In genomic region chr5:111706345-111706744, GRCh38 we compare ENCODE assay signal across 14 cellular contexts. TPM values are rescaled to one million over a fixed set of nuclear protein-coding genes. Genes with fewer than 3 reads are reported as not detected.
DNase-seq lines count a peak whose midpoint lies in the region; ATAC-seq and TF ChIP-seq lines count a peak whose summit lies in the region.
"Had no signal": no experiment of that assay in that cellular context is flagged by ENCODE, and none has a peak within 500 bp of the region (broad histone marks: within the 10 kb centered on the region; RNA-seq: fewer than 3 reads in every experiment).

No MANE protein-coding gene starts in this region.

- no peak overlapping the region for H3K9ac ChIP-seq in OCI-LY1 (ENCODE audit: low read length)

- H3K27me3 ChIP-seq in OCI-LY1 (ENCODE audit: insufficient read depth, low read length) = no peaks in the 10 kb centered on the region
- no peaks in the 10 kb centered on the region for H3K27me3 ChIP-seq in heart right ventricle
- H3K27me3 ChIP-seq in Caco-2 (replicated peaks; ENCODE audit: control insufficient read depth, insufficient read depth, low read length) = no peaks in the 10 kb centered on the region
- H3K27me3 ChIP-seq: SJCRH30 had no signal

- DNase-seq in heart right ventricle (no peak), neural crest cell (ENCODE audit: low read depth, low spot score) (no peak), NCI-H526 treated with DMSO at 0.1 percent for 48 hours (lab: John Stamatoyannopoulos, UW) (no peak), NCI-H2081 (lab: John Stamatoyannopoulos, UW) (no peak), Caco-2 (no peak)
- DNase-seq: DMS53, H9, KBM-7, NCI-H1048, NCI-H2107, SJCRH30 had no signal

- H3K9me2 ChIP-seq in OCI-LY1 (ENCODE audit: low read depth, low read length) = no peaks in the 10 kb centered on the region

- no peaks in the 10 kb centered on the region for H3K79me2 ChIP-seq in OCI-LY1 (ENCODE audit: insufficient read depth, low read length)

- H3F3A ChIP-seq in OCI-LY1 (ENCODE audit: insufficient read depth, low read length) = no peaks in the 10 kb centered on the region

- no peaks in the 10 kb centered on the region for H4K20me1 ChIP-seq in OCI-LY1 (ENCODE audit: insufficient read depth, low read length)

- H3K27ac Mint-ChIP-seq in neural crest cell (ENCODE audit: unreplicated experiment) = peak overlapping the region; percentile 37
- no peak overlapping the region for H3K27ac Mint-ChIP-seq in Caco-2 (ENCODE audit: unreplicated experiment)
- H3K27ac Mint-ChIP-seq: H9 had no signal

- H3K4me1 Mint-ChIP-seq in neural crest cell = no peaks in the 10 kb centered on the region
- H3K4me1 Mint-ChIP-seq in Caco-2 (ENCODE audit: low read depth, unreplicated experiment) = no peaks in the 10 kb centered on the region

- H3K36me3 ChIP-seq in HEK293 (ENCODE audit: control insufficient read depth in 2 of 2, insufficient read depth in 1 of 2, low read length in 2 of 2) (no peaks in the 10 kb centered on the region), OCI-LY1 (ENCODE audit: insufficient read depth, low read length) (no peaks in the 10 kb centered on the region), heart right ventricle (no peaks in the 10 kb centered on the region), Caco-2 (ENCODE audit: control insufficient read depth, insufficient read depth, low read length) (no peaks in the 10 kb centered on the region)
- H3K36me3 ChIP-seq: SJCRH30 had no signal

- CTCF ChIA-PET in HEK293 (lab: Yijun Ruan, JAX) (interaction anchor here (0.8 to 1.5 kb wide), 2 partner anchors 20 to 155 kb away, joined by 4 to 6 read pairs; no protein-coding TSS in a partner anchor), Caco-2 (lab: Charles Lee) (no interaction called here)

- no peak overlapping the region for H2AFZ ChIP-seq in OCI-LY1 (ENCODE audit: low read length)

- TF ChIP-seq CTCF in HEK293 (tag by site-specific recombination; IDR thresholded peaks at IDR 0.05) = no peak
- TF ChIP-seq CTCF in OCI-LY1 (IDR thresholded peaks at IDR 0.05; ENCODE audit: low read length) = no peak
- no peak for TF ChIP-seq CTCF in heart right ventricle (IDR thresholded peaks at IDR 0.05)
- TF ChIP-seq CTCF in neural crest cell (conservative IDR thresholded peaks at IDR 0.05) = no peak
- TF ChIP-seq CTCF in Caco-2 (IDR thresholded peaks at IDR 0.05; ENCODE audit: insufficient read depth in 1 of 2, low read depth in 1 of 2, low read length in 1 of 2, severe bottlenecking in 1 of 2, unreplicated experiment in 1 of 2) = no peak

- H3K4me3 ChIP-seq in HEK293 (ENCODE audit: low read depth, low read length) (no peak overlapping the region), OCI-LY1 (ENCODE audit: low read depth, low read length, poor library complexity, severe bottlenecking) (no peak overlapping the region), heart right ventricle (no peak overlapping the region), Caco-2 (ENCODE audit: low read depth, low read length) (no peak overlapping the region)
- H3K4me3 ChIP-seq: SJCRH30 had no signal

- POLR2A ChIA-PET in HEK293 (lab: Yijun Ruan, JAX) = no interaction called here
- POLR2A ChIA-PET in Caco-2 (lab: Charles Lee) = no interaction called here

- H3K9me3 ChIP-seq in HEK293 (ENCODE audit: control insufficient read depth, insufficient read depth, low read depth, low read length) = no peaks in the 10 kb centered on the region
- no peaks in the 10 kb centered on the region for H3K9me3 ChIP-seq in OCI-LY1 (ENCODE audit: low read length)
- H3K9me3 ChIP-seq in heart right ventricle = peaks cover 0 to 4% (median 0%) of the 10 kb centered on the region in 11 donors
- no peaks in the 10 kb centered on the region for H3K9me3 ChIP-seq in Caco-2
- H3K9me3 ChIP-seq: SJCRH30 had no signal

- ATAC-seq in heart right ventricle (peak in 5 of 8 donors; percentile 61 to 84 (median 74)), GM21576 (IDR thresholded peaks at IDR 0.05; ENCODE audit: unreplicated experiment) (no peak)

- H3K36me3 Mint-ChIP-seq in neural crest cell (ENCODE audit: low read depth) (no peaks in the 10 kb centered on the region), Caco-2 (ENCODE audit: insufficient read depth, unreplicated experiment) (no peaks in the 10 kb centered on the region)

- H3K4me2 ChIP-seq in OCI-LY1 (ENCODE audit: low read length) = no peak overlapping the region

- BruUV-seq in Caco-2 (replicated peaks; lab: Mats Ljungman, UMichigan) = no TSS peak

- H3K27ac ChIP-seq in HEK293 (ENCODE audit: extremely low read depth, low read depth, low read length) (no peak overlapping the region), OCI-LY1 (ENCODE audit: low read depth, low read length, poor library complexity, severe bottlenecking) (peak overlapping the region; percentile 39), heart right ventricle (no peak overlapping the region)
- H3K27ac ChIP-seq: SJCRH30 had no signal

- intact Hi-C loops in heart right ventricle (cut with DNase I) = no loop called here
- intact Hi-C loops in Caco-2 (cut with micrococcal nuclease; ENCODE audit: unreplicated experiment) = no loop called here

- peaks cover 2% of the 10 kb centered on the region for H3K9me3 Mint-ChIP-seq in neural crest cell
- no peaks in the 10 kb centered on the region for H3K9me3 Mint-ChIP-seq in Caco-2 (ENCODE audit: unreplicated experiment)

- no peak overlapping the region for H3K4me3 Mint-ChIP-seq in neural crest cell
- no peak overlapping the region for H3K4me3 Mint-ChIP-seq in Caco-2 (ENCODE audit: unreplicated experiment)
- H3K4me3 Mint-ChIP-seq: H9 had no signal

- H3K27me3 Mint-ChIP-seq in neural crest cell (ENCODE audit: low read depth) (no peaks in the 10 kb centered on the region), Caco-2 (ENCODE audit: insufficient read depth, unreplicated experiment) (peaks cover 3% of the 10 kb centered on the region)

- H3K4me1 ChIP-seq in HEK293 (ENCODE audit: control insufficient read depth, insufficient read depth, low read length) (peaks cover 7% of the 10 kb centered on the region; the same call in 1 of the 2 replicates), OCI-LY1 (ENCODE audit: insufficient read depth, low read length, severe bottlenecking) (peaks cover 62% of the 10 kb centered on the region), heart right ventricle (peaks cover 0 to 10% (median 5%) of the 10 kb centered on the region in 9 donors), Caco-2 (no peaks in the 10 kb centered on the region)

- WGBS in heart right ventricle, 2 donors = 28 to 39% methylated on average over 4 of the region's 4 CpGs

TF ChIP-seq in HEK293, 187 proteins besides CTCF, POLR2A, EP300 and RAD21:
- TF ChIP-seq ZBTB17 (tag by site-specific recombination; IDR thresholded peaks at IDR 0.05) = peak; percentile 49; the same call in 1 of the 2 replicates
- no peak for TF ChIP-seq ZNF48 (tag by site-specific recombination; IDR thresholded peaks at IDR 0.05)
- no peak for TF ChIP-seq ZBTB48 (tag by site-specific recombination; IDR thresholded peaks at IDR 0.05)

RNA-seq across cellular contexts. Expression of gene NREP, which starts 50.6 kb away (rescaled TPM):
- total RNA-seq in heart right ventricle (10 to 100 TPM; 10.4 to 72.3 (median 47.3) TPM), neural crest cell (382 and 404 TPM in 2 replicates), Caco-2 (2022) (2.3 and 2.4 TPM in 2 replicates)
- 10 to 100 TPM; 19.5 to 21.1 TPM for polyA plus RNA-seq in heart right ventricle
